Comparison of ENCODE assay signal across 16 cellular contexts in genomic region chr15:78671626-78672211, GRCh38. TPM values are rescaled to one million over a fixed set of nuclear protein-coding genes. Genes with fewer than 3 reads are reported as not detected.
DNase-seq lines count a peak whose midpoint lies in the region; TF ChIP-seq lines count a peak whose summit lies in the region.
"Had no signal": no experiment of that assay in that cellular context is flagged by ENCODE, and none has a peak within 500 bp of the region (broad histone marks: within the 10 kb centered on the region; RNA-seq: fewer than 3 reads in every experiment).

No MANE protein-coding gene starts in this region.

- 48 to 64% (median 49%) methylated on average over 6 of the region's 6 CpGs for WGBS in adrenal gland, 4 donors

- H3K27ac Mint-ChIP-seq in nephron progenitor cell (peak overlapping the region; percentile 89), mesothelial cell of epicardium (no peak overlapping the region)
- H3K27ac Mint-ChIP-seq: stimulated activated memory B cell treated with anti-CD40 and anti-IgM and Interleukin-4, amounts not matched to agents 10 μg/mL and 1 μg/mL and 100 μg/mL, for 72 hours had no signal

- no peaks in the 10 kb centered on the region for H3K9me3 ChIP-seq in adrenal gland (replicated peaks in 1 of 3)
- H3K9me3 ChIP-seq: ascending aorta, gastrocnemius medialis had no signal

- no peaks in the 10 kb centered on the region for H3K27me3 ChIP-seq in adrenal gland
- H3K27me3 ChIP-seq: ascending aorta, gastrocnemius medialis had no signal

- H3K4me3 ChIP-seq in adrenal gland, result no peak overlapping the region
- H3K4me3 ChIP-seq: ascending aorta, gastrocnemius medialis had no signal

- H3K27me3 Mint-ChIP-seq in nephron progenitor cell (ENCODE audit: low read depth, poor library complexity), result peaks cover 57% of the 10 kb centered on the region
- no peaks in the 10 kb centered on the region for H3K27me3 Mint-ChIP-seq in mesothelial cell of epicardium (ENCODE audit: low read depth)

- no peaks in the 10 kb centered on the region for H3K36me3 ChIP-seq in adrenal gland (replicated peaks in 1 of 2)
- H3K36me3 ChIP-seq: ascending aorta, gastrocnemius medialis had no signal

- H3K9me3 Mint-ChIP-seq in nephron progenitor cell (peaks cover 8% of the 10 kb centered on the region), mesothelial cell of epicardium (no peaks in the 10 kb centered on the region)
- H3K9me3 Mint-ChIP-seq: stimulated activated memory B cell treated with anti-CD40 and anti-IgM and Interleukin-4, amounts not matched to agents 10 μg/mL and 1 μg/mL and 100 μg/mL, for 72 hours had no signal

- H3K4me1 Mint-ChIP-seq in nephron progenitor cell, result peaks cover 64% of the 10 kb centered on the region
- H3K4me1 Mint-ChIP-seq in mesothelial cell of epicardium, result peaks cover 32% of the 10 kb centered on the region

- H3K4me1 ChIP-seq in adrenal gland (replicated peaks in 1 of 2), result peaks cover 0 to 22% of the 10 kb centered on the region in 2 donors
- H3K4me1 ChIP-seq: ascending aorta had no signal

- H3K36me3 Mint-ChIP-seq in nephron progenitor cell (ENCODE audit: low read depth), result peaks cover 5% of the 10 kb centered on the region
- H3K36me3 Mint-ChIP-seq in mesothelial cell of epicardium, result no peaks in the 10 kb centered on the region
- H3K36me3 Mint-ChIP-seq: stimulated activated memory B cell treated with anti-CD40 and anti-IgM and Interleukin-4, amounts not matched to agents 10 μg/mL and 1 μg/mL and 100 μg/mL, for 72 hours had no signal

- H3K4me3 Mint-ChIP-seq in nephron progenitor cell, result peak overlapping the region; percentile 2
- H3K4me3 Mint-ChIP-seq in mesothelial cell of epicardium, result no peak overlapping the region
- H3K4me3 Mint-ChIP-seq: stimulated activated memory B cell treated with anti-CD40 and anti-IgM and Interleukin-4, amounts not matched to agents 10 μg/mL and 1 μg/mL and 100 μg/mL, for 72 hours had no signal

- intact Hi-C loops in adrenal gland (cut with DNase I), result no loop called here

- TF ChIP-seq CTCF in adrenal gland (IDR thresholded peaks at IDR 0.05) (no peak), nephron progenitor cell (IDR thresholded peaks at IDR 0.05) (no peak), mesothelial cell of epicardium (IDR thresholded peaks at IDR 0.05; ENCODE audit: unreplicated experiment) (no peak), GM10248 (IDR thresholded peaks at IDR 0.05; ENCODE audit: control extremely low read depth, extremely low read depth, low read depth, missing control alignments) (no peak)

- no peak for TF ChIP-seq POLR2A in adrenal gland (IDR thresholded peaks at IDR 0.05)

- POLR2A ChIA-PET in GM10248 (lab: Yijun Ruan, JAX), result no interaction called here

- DNase-seq in DMS 273 treated with DMSO at 0.1 percent for 48 hours (lab: John Stamatoyannopoulos, UW), result peak; percentile 98
- DNase-seq in NCI-H2081 (lab: John Stamatoyannopoulos, UW), result peak; percentile 57 to 88
- DNase-seq in adrenal gland, result peak; percentile 18 to 92 (median 42)
- no peak for DNase-seq in nephron progenitor cell
- DNase-seq in AG08395 (ENCODE audit: low spot score), result no peak
- no peak for DNase-seq in Ammon's horn (ENCODE audit: low spot score)
- DNase-seq in mesothelial cell of epicardium (ENCODE audit: low spot score in 2 of 2, unreplicated experiment in 2 of 2), result no peak
- no peak for DNase-seq in GM10248 (ENCODE audit: extremely low spot score)
- DNase-seq: activated CD4-positive, CD25-positive, alpha-beta regulatory T cell; activated T-cell treated with anti-CD3 and anti-CD28 coated beads, Interleukin-2, amount 50 U/mL, for 1 hour; gastrocnemius medialis; KBM-7; NCI-H774 had no signal

- CTCF ChIA-PET in GM10248 (lab: Yijun Ruan, JAX), result interaction anchor here (1.2 to 1.7 kb wide), 3 partner anchors 12 to 38 kb away, joined by 3 to 5 read pairs (median 3); no protein-coding TSS in a partner anchor

- H3K27ac ChIP-seq in adrenal gland, result no peak overlapping the region
- H3K27ac ChIP-seq: ascending aorta, gastrocnemius medialis had no signal

RNA-seq across cellular contexts. Expression of gene CHRNB4, which starts 30.7 kb away (rescaled TPM):
- 1 to 10 TPM in 3 of 8 donors, under 1 TPM in 5; 0.24 to 4.5 (median 0.82) TPM for total RNA-seq in adrenal gland
- polyA plus RNA-seq in adrenal gland, result 1 to 10 TPM in 2 of 3 donors, under 1 TPM in 1; 0.34 to 5.7 (median 1.9) TPM
- 2.2 to 3.2 TPM (median 2.8 TPM) in 3 replicates for total RNA-seq in mesothelial cell of epicardium
- total RNA-seq: ascending aorta, gastrocnemius medialis, osteoblast had no signal

RNA-seq across cellular contexts. Expression of gene CHRNA3, which starts 50.9 kb away (rescaled TPM):
- total RNA-seq in adrenal gland, result 10 to 100 TPM in 3 of 8 donors, 1 to 10 TPM in 2, under 1 TPM in 3; 0.43 to 62.6 (median 3.1) TPM
- polyA plus RNA-seq in adrenal gland, result 10 to 100 TPM; 16.1 to 57.1 (median 40.7) TPM
- total RNA-seq in mesothelial cell of epicardium, result 1.9 to 4.0 TPM (median 2.4 TPM) in 3 replicates
- total RNA-seq: ascending aorta, osteoblast had no signal

Comparison
In these comparisons a context has a peak if more than half of its experiments do, and no peak if none do; other contexts are left out.
1. DNase-seq: peak in DMS 273 treated with DMSO at 0.1 percent for 48 hours (single experiment), NCI-H2081 (2 of 2) and adrenal gland (7 of 7); none in nephron progenitor cell (single experiment), AG08395 (single experiment), Ammon's horn (single experiment), mesothelial cell of epicardium (0 of 2) and GM10248 (single experiment).